In the genomic region with DNA sequence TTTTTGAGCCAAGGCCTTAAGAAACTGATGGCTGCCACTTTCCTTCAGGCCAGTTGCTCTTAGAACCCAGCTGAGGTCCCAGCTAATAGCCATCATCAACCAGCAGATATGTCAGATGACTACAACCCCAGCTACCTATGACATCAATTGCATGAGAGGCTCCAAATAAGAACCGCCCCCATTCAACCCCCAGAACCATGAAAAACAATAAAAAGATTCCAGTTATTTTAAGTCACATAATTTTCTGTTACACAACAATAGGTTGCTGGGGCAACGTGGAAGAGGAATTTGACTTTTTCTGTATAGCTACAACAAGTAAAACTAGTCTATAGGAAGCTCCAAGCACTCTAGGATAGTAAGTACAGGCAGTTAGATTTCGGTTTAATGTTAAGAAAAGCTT, we compare ENCODE assay signal across 17 cellular contexts.
DNase-seq lines count a peak whose midpoint lies in the region; ATAC-seq and TF ChIP-seq lines count a peak whose summit lies in the region.
"Had no signal": no experiment of that assay in that cellular context is flagged by ENCODE, and none has a peak within 500 bp of the region (broad histone marks: within the 10 kb centered on the region; RNA-seq: fewer than 3 reads in every experiment).

No MANE protein-coding gene starts in this region.

- H3K23ac ChIP-seq in trophoblast cell (ENCODE audit: low read length), result no peak overlapping the region

- H3K4me3 ChIP-seq in brain microvascular endothelial cell (ENCODE audit: low read depth, low read length) (no peak overlapping the region), trophoblast cell (ENCODE audit: low read depth, low read length) (no peak overlapping the region)
- H3K4me3 ChIP-seq: HAP-1 had no signal

- H3K36me3 Mint-ChIP-seq in stimulated activated effector memory CD8-positive, alpha-beta T cell treated with anti-CD3 and anti-CD28 coated beads, Interleukin-12 subunit alpha, Interleukin-12 subunit beta, amount 100 ng/mL, for 72 hours, result no peaks in the 10 kb centered on the region
- H3K36me3 Mint-ChIP-seq: CD4-positive, CD25-positive, alpha-beta regulatory T cell; CD8-positive, alpha-beta memory T cell had no signal

- no peak for ATAC-seq in stimulated activated effector memory CD8-positive, alpha-beta T cell treated with anti-CD3 and anti-CD28 coated beads, Interleukin-12 subunit alpha, Interleukin-12 subunit beta, amount 100 ng/mL, for 72 hours

- no peak overlapping the region for H3K4me3 Mint-ChIP-seq in stimulated activated effector memory CD8-positive, alpha-beta T cell treated with anti-CD3 and anti-CD28 coated beads, Interleukin-12 subunit alpha, Interleukin-12 subunit beta, amount 100 ng/mL, for 72 hours
- H3K4me3 Mint-ChIP-seq: CD4-positive, CD25-positive, alpha-beta regulatory T cell; CD8-positive, alpha-beta memory T cell had no signal

- no peaks in the 10 kb centered on the region for H3K4me1 ChIP-seq in trophoblast cell (ENCODE audit: control insufficient read depth in 1 of 2, insufficient read depth in 2 of 2, low read length in 2 of 2)
- H3K4me1 ChIP-seq: BE2C, HAP-1 had no signal

- no peak overlapping the region for H4K8ac ChIP-seq in trophoblast cell (ENCODE audit: low read depth, low read length)

- no peaks in the 10 kb centered on the region for H3K79me1 ChIP-seq in trophoblast cell (ENCODE audit: low read length)

- no peak for TF ChIP-seq CTCF in brain microvascular endothelial cell (IDR thresholded peaks at IDR 0.05; ENCODE audit: low read depth, low read length, missing control alignments)

- no peak overlapping the region for H2BK12ac ChIP-seq in trophoblast cell (ENCODE audit: low read length)

- in situ Hi-C loops in brain microvascular endothelial cell (cut with HindIII; ENCODE audit: low pct_ligation_motif_present, low sequenced_read_pairs), result no loop called here

- H2AK5ac ChIP-seq in trophoblast cell (ENCODE audit: low read length), result no peak overlapping the region

- H3K9ac ChIP-seq in trophoblast cell (ENCODE audit: low read length), result no peak overlapping the region

- no peak overlapping the region for H2BK5ac ChIP-seq in trophoblast cell (ENCODE audit: low read depth, low read length, poor library complexity)

- H3K9me3 Mint-ChIP-seq in stimulated activated effector memory CD8-positive, alpha-beta T cell treated with anti-CD3 and anti-CD28 coated beads, Interleukin-12 subunit alpha, Interleukin-12 subunit beta, amount 100 ng/mL, for 72 hours, result peaks cover 9% of the 10 kb centered on the region

- H4K12ac ChIP-seq in trophoblast cell (ENCODE audit: low read depth, low read length), result no peak overlapping the region

- no peaks in the 10 kb centered on the region for H3K9me3 ChIP-seq in trophoblast cell (ENCODE audit: insufficient read depth, low read depth, low read length)
- H3K9me3 ChIP-seq: BE2C, HAP-1 had no signal

- H3K27ac ChIP-seq in brain microvascular endothelial cell (no peak overlapping the region), trophoblast cell (ENCODE audit: low read depth, low read length) (no peak overlapping the region)

- no peak overlapping the region for H3K18ac ChIP-seq in trophoblast cell (ENCODE audit: low read length)

- H3K27me3 ChIP-seq in brain microvascular endothelial cell (replicated peaks) (no peaks in the 10 kb centered on the region), trophoblast cell (ENCODE audit: insufficient read depth, low read length) (no peaks in the 10 kb centered on the region)
- H3K27me3 ChIP-seq: BE2C had no signal

- DNase-seq in EL (peak; percentile 19), brain microvascular endothelial cell (peak; percentile 20), trophoblast cell (peak; percentile 88 to 97), NCI-H146 treated with DMSO at 0.1 percent for 48 hours (lab: John Stamatoyannopoulos, UW; ENCODE audit: unreplicated experiment) (no peak), T-helper 9 cell (no peak)
- DNase-seq in stimulated activated CD4-positive, alpha-beta T cell treated with anti-CD3 and anti-CD28 coated beads, Interleukin-4, amount 100 ng/mL, for 4 hours, result no peak
- no peak for DNase-seq in stimulated activated effector memory CD8-positive, alpha-beta T cell treated with anti-CD3 and anti-CD28 coated beads, Interleukin-12 subunit alpha, Interleukin-12 subunit beta, amount 100 ng/mL, for 72 hours (ENCODE audit: low spot score in 2 of 2)
- DNase-seq: BE2C; C1 segment of cervical spinal cord; CD4-positive, CD25-positive, alpha-beta regulatory T cell; CD8-positive, alpha-beta memory T cell; COR-L47; DMS 273 treated with DMSO at 0.1 percent for 48 hours; DMS53; DND-41; GDM1 had no signal

- no peaks in the 10 kb centered on the region for H3K4me1 Mint-ChIP-seq in stimulated activated effector memory CD8-positive, alpha-beta T cell treated with anti-CD3 and anti-CD28 coated beads, Interleukin-12 subunit alpha, Interleukin-12 subunit beta, amount 100 ng/mL, for 72 hours
- H3K4me1 Mint-ChIP-seq: CD4-positive, CD25-positive, alpha-beta regulatory T cell; CD8-positive, alpha-beta memory T cell had no signal

- H2BK120ac ChIP-seq in trophoblast cell (ENCODE audit: insufficient read depth, low read length, poor library complexity), result no peak overlapping the region

- no peak overlapping the region for H4K91ac ChIP-seq in trophoblast cell (ENCODE audit: low read depth, low read length)

- H3K27ac Mint-ChIP-seq in stimulated activated effector memory CD8-positive, alpha-beta T cell treated with anti-CD3 and anti-CD28 coated beads, Interleukin-12 subunit alpha, Interleukin-12 subunit beta, amount 100 ng/mL, for 72 hours, result no peak overlapping the region
- H3K27ac Mint-ChIP-seq: CD4-positive, CD25-positive, alpha-beta regulatory T cell; CD8-positive, alpha-beta memory T cell had no signal

- no peaks in the 10 kb centered on the region for H3K36me3 ChIP-seq in brain microvascular endothelial cell (replicated peaks)
- H3K36me3 ChIP-seq in trophoblast cell (ENCODE audit: control insufficient read depth in 1 of 2, insufficient read depth in 2 of 2, low read length in 2 of 2), result no peaks in the 10 kb centered on the region
- H3K36me3 ChIP-seq: BE2C, HAP-1 had no signal

- WGBS in trophoblast cell (ENCODE audit: extremely low coverage, insufficient coverage, insufficient read length), result no CpG with 5 or more reads among the region's 3 CpGs

- H3K4me2 ChIP-seq in trophoblast cell (ENCODE audit: low read length), result no peak overlapping the region

- H2AFZ ChIP-seq in trophoblast cell (ENCODE audit: insufficient read depth, low read length, poor library complexity), result no peak overlapping the region

- no peak overlapping the region for H3K14ac ChIP-seq in trophoblast cell (ENCODE audit: low read length)

- no peak overlapping the region for H3K4ac ChIP-seq in trophoblast cell (ENCODE audit: low read depth, low read length)

- no peaks in the 10 kb centered on the region for H3K79me2 ChIP-seq in trophoblast cell (ENCODE audit: control insufficient read depth, insufficient read depth, low read length, poor library complexity)

Comparison
In these comparisons a context has a peak if more than half of its experiments do, and no peak if none do; other contexts are left out.
1. DNase-seq: peak in EL (single experiment), brain microvascular endothelial cell (single experiment) and trophoblast cell (2 of 2); none in stimulated activated CD4-positive, alpha-beta T cell treated with anti-CD3 and anti-CD28 coated beads, Interleukin-4, amount 100 ng/mL, for 4 hours (0 of 2), NCI-H146 treated with DMSO at 0.1 percent for 48 hours (single experiment), stimulated activated effector memory CD8-positive, alpha-beta T cell treated with anti-CD3 and anti-CD28 coated beads, Interleukin-12 subunit alpha, Interleukin-12 subunit beta, amount 100 ng/mL, for 72 hours (0 of 2) and T-helper 9 cell (single experiment).